In the genomic region with DNA sequence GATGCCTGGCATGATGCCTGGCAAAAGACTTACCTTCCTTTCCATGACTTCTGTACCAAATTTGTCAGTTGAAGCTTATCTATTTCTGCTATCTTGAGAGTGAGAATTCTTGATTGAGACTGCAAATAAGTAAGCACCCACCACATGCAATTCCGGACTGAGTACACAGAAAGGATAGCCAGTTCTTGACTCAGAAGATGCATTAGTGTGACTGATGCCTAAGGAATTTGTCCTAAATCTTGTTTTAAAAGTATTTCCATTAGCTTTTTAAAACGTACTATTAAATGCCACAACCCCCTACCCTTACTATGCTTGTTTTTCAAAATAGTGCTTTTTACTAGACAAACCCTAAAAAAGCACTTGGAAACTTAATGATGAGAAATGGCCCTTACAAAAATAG, we compare ENCODE assay signal across 10 cellular contexts. TPM values are rescaled to one million over a fixed set of nuclear protein-coding genes. Genes with fewer than 3 reads are reported as not detected.
DNase-seq lines count a peak whose midpoint lies in the region; ATAC-seq, FAIRE-seq and TF ChIP-seq lines count a peak whose summit lies in the region.
"Had no signal": no experiment of that assay in that cellular context is flagged by ENCODE, and none has a peak within 500 bp of the region (broad histone marks: within the 10 kb centered on the region; RNA-seq: fewer than 3 reads in every experiment).

No MANE protein-coding gene starts in this region.

- H3K4me2 ChIP-seq in GM23248 (ENCODE audit: unreplicated experiment), result peak overlapping the region; percentile 86

- H3K4me1 ChIP-seq in GM23248 (ENCODE audit: insufficient read depth), result peaks cover 47% of the 10 kb centered on the region
- peaks cover 40% of the 10 kb centered on the region for H3K4me1 ChIP-seq in adipocyte (ENCODE audit: control insufficient read depth, insufficient read depth, low read length)
- peaks cover 28% of the 10 kb centered on the region for H3K4me1 ChIP-seq in foreskin keratinocyte
- H3K4me1 ChIP-seq in body of pancreas, result peaks cover 3% of the 10 kb centered on the region

- ATAC-seq in foreskin keratinocyte (peak; percentile 56), body of pancreas (no peak), GM18868 (IDR thresholded peaks at IDR 0.05; ENCODE audit: unreplicated experiment) (no peak)

- in situ Hi-C loops in GM23248 (cut with MboI), result no loop called here

- FAIRE-seq in GM19239 (lab: Jason Lieb, UNC), result no peak

- H2AFZ ChIP-seq in GM23248, result no peak overlapping the region

- intact Hi-C loops in body of pancreas (cut with DNase I), result no loop called here

- H3K9ac ChIP-seq in GM23248 (peak overlapping the region; percentile 62), adipocyte (ENCODE audit: low read length) (peak overlapping the region; percentile 59)

- no peaks in the 10 kb centered on the region for H3K9me2 ChIP-seq in GM23248 (ENCODE audit: insufficient read depth)

- no peaks in the 10 kb centered on the region for H3K79me2 ChIP-seq in GM23248 (ENCODE audit: insufficient read depth)

- TF ChIP-seq POLR2A in body of pancreas (IDR thresholded peaks at IDR 0.05), result no peak

- H3K4me3 ChIP-seq in GM23248 (peak overlapping the region; percentile 49), adipocyte (ENCODE audit: low read length) (peak overlapping the region; percentile 65), body of pancreas (no peak overlapping the region)
- H3K4me3 ChIP-seq: cardiac muscle cell had no signal

- WGBS in GM23248 (ENCODE audit: low coverage in 1 of 2, low lambda C conversion rate in 2 of 2, missing lambda C conversion rate in 2 of 2), 2 experiments, result 3 to 5% methylated on average over 2 of the region's 2 CpGs
- 47 to 55% methylated on average over 2 of the region's 2 CpGs for WGBS in body of pancreas, 2 donors

- H3K36me3 ChIP-seq in GM23248 (ENCODE audit: low read depth) (peaks cover 25% of the 10 kb centered on the region), adipocyte (ENCODE audit: control insufficient read depth, insufficient read depth, low read length, severe bottlenecking) (peaks cover 21% of the 10 kb centered on the region), body of pancreas (replicated peaks in 1 of 2; ENCODE audit: insufficient read depth in 1 of 2, low read depth in 2 of 2) (peaks cover 0 to 1% of the 10 kb centered on the region in 2 donors)

- H4K20me1 ChIP-seq in GM23248 (ENCODE audit: insufficient read depth), result no peaks in the 10 kb centered on the region

- DNase-seq in GM23248, result peak; percentile 91
- peak; percentile 81 for DNase-seq in adipocyte (ENCODE audit: low read depth)
- DNase-seq in foreskin keratinocyte, result peak; percentile 28 to 68
- peak; percentile 73 for DNase-seq in stromal cell of bone marrow (ENCODE audit: low read depth)
- DNase-seq in body of pancreas, result no peak
- DNase-seq in GM19239 (ENCODE audit: insufficient read length, low spot score), result no peak
- no peak for DNase-seq in mesenteric fat pad (ENCODE audit: low spot score)
- DNase-seq: MM.1S had no signal

- H3F3A ChIP-seq in GM23248 (ENCODE audit: insufficient read depth), result peaks cover 63% of the 10 kb centered on the region

- H3K27ac ChIP-seq in GM23248, result peak overlapping the region; percentile 89
- H3K27ac ChIP-seq in foreskin keratinocyte, result no peak overlapping the region
- H3K27ac ChIP-seq in body of pancreas, result no peak overlapping the region
- H3K27ac ChIP-seq: cardiac muscle cell had no signal

- H3K9me3 ChIP-seq in GM23248 (ENCODE audit: low read depth) (no peaks in the 10 kb centered on the region), adipocyte (ENCODE audit: control insufficient read depth, low read length) (no peaks in the 10 kb centered on the region), body of pancreas (no peaks in the 10 kb centered on the region)

- no peak for TF ChIP-seq CTCF in foreskin keratinocyte (conservative IDR thresholded peaks at IDR 0.05)
- no peak for TF ChIP-seq CTCF in body of pancreas (IDR thresholded peaks at IDR 0.05)

- no peaks in the 10 kb centered on the region for H3K27me3 ChIP-seq in GM23248 (replicated peaks; ENCODE audit: insufficient read depth)
- H3K27me3 ChIP-seq in adipocyte (replicated peaks; ENCODE audit: control insufficient read depth, insufficient read depth, low read length), result no peaks in the 10 kb centered on the region
- H3K27me3 ChIP-seq in foreskin keratinocyte, result no peaks in the 10 kb centered on the region
- H3K27me3 ChIP-seq in body of pancreas, result no peaks in the 10 kb centered on the region
- H3K27me3 ChIP-seq: cardiac muscle cell had no signal

RNA-seq across cellular contexts. Expression of gene MPP4, which starts 0.5 kb away (rescaled TPM):
- 3.8 and 5.3 TPM in 2 replicates for total RNA-seq in GM23248 (2014; rRNA removed; shearing (Covaris generic))
- polyA plus RNA-seq in GM23248 (2016; fragmentation: Nextera tagmentation; extraction: Ambion mirVana) (3.5 and 3.6 TPM in 2 replicates), foreskin keratinocyte (0.31 and 0.56 TPM in 2 replicates)
- total RNA-seq in foreskin keratinocyte (0.88 and 1.3 TPM in 2 replicates), body of pancreas (not detected), mesenteric fat pad (not detected)

RNA-seq across cellular contexts. Expression of gene TMEM237, which starts 54.6 kb away (rescaled TPM):
- 57.5 and 77.5 TPM in 2 replicates for total RNA-seq in GM23248 (2014; rRNA removed; shearing (Covaris generic))
- polyA plus RNA-seq in GM23248 (2016; fragmentation: Nextera tagmentation; extraction: Ambion mirVana), result 92.7 and 95.5 TPM in 2 replicates
- total RNA-seq in foreskin keratinocyte, result 52.8 and 53.3 TPM in 2 replicates
- 28.7 and 36.1 TPM in 2 replicates for polyA plus RNA-seq in foreskin keratinocyte
- total RNA-seq in body of pancreas, result 10 to 100 TPM in 1 of 2 donors, 1 to 10 TPM in 1; 9.3 to 10.5 TPM
- total RNA-seq in mesenteric fat pad, result 14.7 TPM

Comparison
In these comparisons a context has a peak if more than half of its experiments do, and no peak if none do; other contexts are left out.
1. DNase-seq: peak in GM23248 (single experiment), adipocyte (single experiment), foreskin keratinocyte (2 of 2) and stromal cell of bone marrow (single experiment); none in body of pancreas (0 of 4), GM19239 (single experiment) and mesenteric fat pad (single experiment).
2. H3K4me3 ChIP-seq: peak in GM23248 (single experiment) and adipocyte (single experiment); none in body of pancreas (0 of 2).